8 cellular contexts compared by ENCODE assay signal in genomic region chr1:156368889-156369684, GRCh38. TPM values are rescaled to one million over a fixed set of nuclear protein-coding genes. Genes with fewer than 3 reads are reported as not detected.
A peak's percentile ranks its signal among the peaks of the same experiment; 100 is the strongest.
DNase-seq lines count a peak whose midpoint lies in the region; ATAC-seq, FAIRE-seq and TF ChIP-seq lines count a peak whose summit lies in the region.

TSS of gene RHBG (plus strand) at chr1:156369211. CDS start at chr1:156369250, 39 bp downstream.

- peak within 1 kb of the TSS; percentile 14 for H3K4me3 Mint-ChIP-seq in astrocyte (ENCODE audit: unreplicated experiment)
- H3K4me3 Mint-ChIP-seq in stimulated activated effector memory CD8-positive, alpha-beta T cell treated with anti-CD3 and anti-CD28 coated beads, Interleukin-12 subunit alpha, Interleukin-12 subunit beta, amount 100 ng/mL, for 72 hours: peak within 1 kb of the TSS; percentile 44

- H3K36me3 ChIP-seq in astrocyte (ENCODE audit: insufficient read depth, low read length) (no peaks in the 10 kb centered on the region), iPS-20b (ENCODE audit: insufficient read depth, low read depth, low read length) (no peaks in the 10 kb centered on the region)

- H3K4me3 ChIP-seq in astrocyte (ENCODE audit: insufficient read depth, low read depth, low read length): peak within 1 kb of the TSS; percentile 48
- peak within 1 kb of the TSS; percentile 80 for H3K4me3 ChIP-seq in iPS-20b (ENCODE audit: low read length)

- peaks cover 13% of the 10 kb centered on the region for H3K36me3 Mint-ChIP-seq in astrocyte (ENCODE audit: low read depth, unreplicated experiment)
- H3K36me3 Mint-ChIP-seq in stimulated activated effector memory CD8-positive, alpha-beta T cell treated with anti-CD3 and anti-CD28 coated beads, Interleukin-12 subunit alpha, Interleukin-12 subunit beta, amount 100 ng/mL, for 72 hours: no peaks in the 10 kb centered on the region

- DNase-seq in DMS153 (lab: John Stamatoyannopoulos, UW) (peak; percentile 63), NCI-H146 (lab: John Stamatoyannopoulos, UW) (peak; percentile 77), astrocyte (ENCODE audit: low read depth) (peak; percentile 12), cortex of kidney (lab: John Stamatoyannopoulos, UW) (no peak), HEK293T (ENCODE audit: extremely low spot score) (no peak)
- DNase-seq in stimulated activated effector memory CD8-positive, alpha-beta T cell treated with anti-CD3 and anti-CD28 coated beads, Interleukin-12 subunit alpha, Interleukin-12 subunit beta, amount 100 ng/mL, for 72 hours (ENCODE audit: low spot score in 2 of 2): no peak

- POLR2A ChIA-PET in HEK293T (lab: Yijun Ruan, JAX): no interaction called here

- H3K9me3 ChIP-seq in astrocyte (ENCODE audit: insufficient read depth, low read depth, low read length): no peaks in the 10 kb centered on the region
- no peaks in the 10 kb centered on the region for H3K9me3 ChIP-seq in iPS-20b (ENCODE audit: insufficient read depth, low read depth, low read length)

- no peak within 1 kb of the TSS for H3K9ac ChIP-seq in astrocyte (ENCODE audit: low read length)
- peak within 1 kb of the TSS; percentile 64; the same call in 1 of the 2 replicates for H3K9ac ChIP-seq in iPS-20b (ENCODE audit: low read depth, low read length)

- TF ChIP-seq CTCF in astrocyte (IDR thresholded peaks at IDR 0.05; ENCODE audit: insufficient read depth, low read depth, low read length): no peak

- H3K27ac Mint-ChIP-seq in astrocyte (ENCODE audit: unreplicated experiment): no peak within 1 kb of the TSS
- no peak within 1 kb of the TSS for H3K27ac Mint-ChIP-seq in stimulated activated effector memory CD8-positive, alpha-beta T cell treated with anti-CD3 and anti-CD28 coated beads, Interleukin-12 subunit alpha, Interleukin-12 subunit beta, amount 100 ng/mL, for 72 hours

- no peak for ATAC-seq in stimulated activated effector memory CD8-positive, alpha-beta T cell treated with anti-CD3 and anti-CD28 coated beads, Interleukin-12 subunit alpha, Interleukin-12 subunit beta, amount 100 ng/mL, for 72 hours
- ATAC-seq in GM18867 (IDR thresholded peaks at IDR 0.05; ENCODE audit: unreplicated experiment): no peak

- peak within 1 kb of the TSS; percentile 38 for H2AFZ ChIP-seq in astrocyte (ENCODE audit: low read depth, low read length)

- no peaks in the 10 kb centered on the region for H3K79me2 ChIP-seq in astrocyte (ENCODE audit: insufficient read depth, low read length)

- no peak for FAIRE-seq in astrocyte (lab: Jason Lieb, UNC)

- H3K27ac ChIP-seq in astrocyte (ENCODE audit: low read depth, low read length) (no peak within 1 kb of the TSS), iPS-20b (ENCODE audit: low read length) (no peak within 1 kb of the TSS)

- H3K27me3 Mint-ChIP-seq in astrocyte (ENCODE audit: low read depth, unreplicated experiment): peaks cover 64% of the 10 kb centered on the region

- peaks cover 12% of the 10 kb centered on the region for H3K4me1 Mint-ChIP-seq in astrocyte (ENCODE audit: low read depth, unreplicated experiment)
- H3K4me1 Mint-ChIP-seq in stimulated activated effector memory CD8-positive, alpha-beta T cell treated with anti-CD3 and anti-CD28 coated beads, Interleukin-12 subunit alpha, Interleukin-12 subunit beta, amount 100 ng/mL, for 72 hours: peaks cover 7% of the 10 kb centered on the region

- H4K20me1 ChIP-seq in astrocyte (ENCODE audit: insufficient read depth, low read length): no peaks in the 10 kb centered on the region

- peak within 1 kb of the TSS; percentile 86 for H3K4me2 ChIP-seq in astrocyte (ENCODE audit: low read length)

- peaks cover 11% of the 10 kb centered on the region for H3K9me3 Mint-ChIP-seq in astrocyte (ENCODE audit: unreplicated experiment)
- no peaks in the 10 kb centered on the region for H3K9me3 Mint-ChIP-seq in stimulated activated effector memory CD8-positive, alpha-beta T cell treated with anti-CD3 and anti-CD28 coated beads, Interleukin-12 subunit alpha, Interleukin-12 subunit beta, amount 100 ng/mL, for 72 hours

- CTCF ChIA-PET in HEK293T (lab: Yijun Ruan, JAX): no interaction called here

- H3K4me1 ChIP-seq in astrocyte (ENCODE audit: insufficient read depth, low read length) (peaks cover 8% of the 10 kb centered on the region), iPS-20b (ENCODE audit: insufficient read depth, low read length) (peaks cover 8% of the 10 kb centered on the region)

- peaks cover 23% of the 10 kb centered on the region for H3K27me3 ChIP-seq in astrocyte (ENCODE audit: insufficient read depth, low read length)
- H3K27me3 ChIP-seq in iPS-20b (ENCODE audit: insufficient read depth, low read length): peaks cover 52% of the 10 kb centered on the region

TF ChIP-seq in HEK293T, 16 proteins besides CTCF, POLR2A, EP300 and RAD21:
- TF ChIP-seq FOXA1 (IDR thresholded peaks at IDR 0.05) (no peak), FOXM1 (IDR thresholded peaks at IDR 0.05; ENCODE audit: borderline replicate concordance) (no peak), L3MBTL2 (conservative IDR thresholded peaks at IDR 0.05) (no peak), NFRKB (IDR thresholded peaks at IDR 0.05) (no peak), SP1 (IDR thresholded peaks at IDR 0.05) (no peak), LEF1 (IDR thresholded peaks at IDR 0.05; ENCODE audit: borderline replicate concordance) (no peak), ELF4 (IDR thresholded peaks at IDR 0.05) (no peak), ZNF384 (IDR thresholded peaks at IDR 0.05) (no peak), CTBP1 (IDR thresholded peaks at IDR 0.05; ENCODE audit: borderline replicate concordance) (no peak), BHLHE40 (IDR thresholded peaks at IDR 0.05; ENCODE audit: borderline replicate concordance) (no peak), ARNT (IDR thresholded peaks at IDR 0.05) (no peak)

RNA-seq across cellular contexts. Expression of gene RHBG, which starts in this region (rescaled TPM):
- total RNA-seq in astrocyte: not detected in 2 replicates

Comparison
In these comparisons a context has a peak if more than half of its experiments do, and no peak if none do; other contexts are left out.
1. Peak in DNase-seq, H3K4me3 ChIP-seq and H3K4me2 ChIP-seq in astrocyte; RNA of the gene not detected or under 1 TPM.
2. DNase-seq: peak in DMS153 (single experiment) and NCI-H146 (single experiment); none in stimulated activated effector memory CD8-positive, alpha-beta T cell treated with anti-CD3 and anti-CD28 coated beads, Interleukin-12 subunit alpha, Interleukin-12 subunit beta, amount 100 ng/mL, for 72 hours (0 of 2), cortex of kidney (single experiment) and HEK293T (single experiment).